ENCODE assay signal across 9 cellular contexts in the genomic region with DNA sequence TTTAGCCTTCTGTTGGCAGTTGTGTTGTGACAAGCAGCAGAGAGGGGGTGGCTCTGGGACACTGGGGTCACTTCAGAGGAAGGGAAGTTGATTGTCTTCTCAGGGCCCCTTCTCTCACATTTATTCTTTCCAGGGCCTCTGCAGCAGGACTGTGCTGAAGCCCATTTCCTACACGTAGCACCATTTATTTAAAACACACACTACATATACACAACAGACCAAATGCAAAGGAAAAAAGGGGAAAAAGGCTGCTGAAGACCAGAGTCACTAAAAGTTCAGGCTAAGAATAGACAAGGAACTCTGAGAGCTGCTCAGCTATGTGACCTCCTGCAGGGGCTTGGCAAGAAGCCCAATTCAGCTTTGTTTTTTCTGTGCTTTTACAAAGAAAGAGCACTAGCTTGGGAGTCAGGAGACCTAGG. TPM values are rescaled to one million over a fixed set of nuclear protein-coding genes. Genes with fewer than 3 reads are reported as not detected.
DNase-seq lines count a peak whose midpoint lies in the region; ATAC-seq and TF ChIP-seq lines count a peak whose summit lies in the region.
"Had no signal": no experiment of that assay in that cellular context is flagged by ENCODE, and none has a peak within 500 bp of the region (broad histone marks: within the 10 kb centered on the region; RNA-seq: fewer than 3 reads in every experiment).

No MANE protein-coding gene starts in this region.

- H3K4me3 Mint-ChIP-seq in WTC11, result no peak overlapping the region
- H3K4me3 Mint-ChIP-seq in activated T-helper 17 cell treated with anti-CD3 and anti-CD28 coated beads, Interleukin-2, amount 50 U/mL, for 72 hours, result no peak overlapping the region

- H3K27ac Mint-ChIP-seq in WTC11, result no peak overlapping the region
- H3K27ac Mint-ChIP-seq in activated T-helper 17 cell treated with anti-CD3 and anti-CD28 coated beads, Interleukin-2, amount 50 U/mL, for 72 hours, result no peak overlapping the region

- H3K9me3 ChIP-seq in stomach, result no peaks in the 10 kb centered on the region

- H3K27ac ChIP-seq in stomach, result peak overlapping the region in 1 of 5 donors; percentile 9

- no peaks in the 10 kb centered on the region for H3K9me3 Mint-ChIP-seq in WTC11
- no peaks in the 10 kb centered on the region for H3K9me3 Mint-ChIP-seq in activated T-helper 17 cell treated with anti-CD3 and anti-CD28 coated beads, Interleukin-2, amount 50 U/mL, for 72 hours

- H3K27me3 Mint-ChIP-seq in WTC11 (ENCODE audit: low read depth), result no peaks in the 10 kb centered on the region
- no peaks in the 10 kb centered on the region for H3K27me3 Mint-ChIP-seq in activated T-helper 17 cell treated with anti-CD3 and anti-CD28 coated beads, Interleukin-2, amount 50 U/mL, for 72 hours

- no peaks in the 10 kb centered on the region for H3K36me3 ChIP-seq in stomach

- peaks cover 13% of the 10 kb centered on the region for H3K4me1 Mint-ChIP-seq in WTC11
- H3K4me1 Mint-ChIP-seq in activated T-helper 17 cell treated with anti-CD3 and anti-CD28 coated beads, Interleukin-2, amount 50 U/mL, for 72 hours, result peaks cover 5% of the 10 kb centered on the region

- POLR2A ChIA-PET in WTC11 (lab: Charles Lee), result interaction anchor here (0.6 kb wide), 1 partner anchor 324 kb away, joined by 3 read pairs; no protein-coding TSS in a partner anchor

- TF ChIP-seq CTCF in WTC11 (IDR thresholded peaks at IDR 0.05) (no peak), stomach (IDR thresholded peaks at IDR 0.05) (no peak)

- ATAC-seq in WTC11, result peak; percentile 41
- ATAC-seq in activated T-helper 17 cell treated with anti-CD3 and anti-CD28 coated beads, Interleukin-2, amount 50 U/mL, for 72 hours (replicated peaks), result no peak
- ATAC-seq in GM18502 (IDR thresholded peaks at IDR 0.05; ENCODE audit: poor library complexity, unreplicated experiment), result no peak

- CTCF ChIA-PET in WTC11 (lab: Charles Lee), result interaction anchor here (1.0 to 2.3 kb wide), 4 partner anchors 36 to 55 kb away, joined by 3 to 9 read pairs (median 4); no protein-coding TSS in a partner anchor

- TF ChIP-seq POLR2A in stomach (IDR thresholded peaks at IDR 0.05), result no peak

- DNase-seq in KBM-7, result peak; percentile 74
- DNase-seq in WTC11 (ENCODE audit: low spot score), result no peak
- peak; percentile 25 for DNase-seq in inferior parietal cortex (ENCODE audit: extremely low spot score)
- peak; percentile 22 for DNase-seq in superior temporal gyrus (ENCODE audit: extremely low spot score)
- DNase-seq in T-helper 9 cell, result no peak
- DNase-seq in stomach, result no peak

- WGBS in stomach, 5 donors, result 43 to 60% (median 52%) methylated on average over 1 of the region's 1 CpG

- H3K4me1 ChIP-seq in stomach, result peaks cover 0 to 22% (median 12%) of the 10 kb centered on the region in 4 donors

- intact Hi-C loops in stomach (cut with DNase I; ENCODE audit: low total_unique reads), result no loop called here

- in situ Hi-C loops in KBM-7 (cut with MboI; ENCODE audit: low pct_unique_long_range_greater_than_20kb, low sequenced_read_pairs), result no loop called here

- H3K4me3 ChIP-seq in stomach, result no peak overlapping the region

- H3K27me3 ChIP-seq in stomach, result no peaks in the 10 kb centered on the region

- H3K36me3 Mint-ChIP-seq in WTC11, result no peaks in the 10 kb centered on the region
- no peaks in the 10 kb centered on the region for H3K36me3 Mint-ChIP-seq in activated T-helper 17 cell treated with anti-CD3 and anti-CD28 coated beads, Interleukin-2, amount 50 U/mL, for 72 hours (ENCODE audit: low read depth)

- TF ChIP-seq EP300 in stomach (IDR thresholded peaks at IDR 0.05), result no peak

TF ChIP-seq in WTC11, 78 proteins besides CTCF, POLR2A, EP300 and RAD21:
- TF ChIP-seq, protein P1, sequence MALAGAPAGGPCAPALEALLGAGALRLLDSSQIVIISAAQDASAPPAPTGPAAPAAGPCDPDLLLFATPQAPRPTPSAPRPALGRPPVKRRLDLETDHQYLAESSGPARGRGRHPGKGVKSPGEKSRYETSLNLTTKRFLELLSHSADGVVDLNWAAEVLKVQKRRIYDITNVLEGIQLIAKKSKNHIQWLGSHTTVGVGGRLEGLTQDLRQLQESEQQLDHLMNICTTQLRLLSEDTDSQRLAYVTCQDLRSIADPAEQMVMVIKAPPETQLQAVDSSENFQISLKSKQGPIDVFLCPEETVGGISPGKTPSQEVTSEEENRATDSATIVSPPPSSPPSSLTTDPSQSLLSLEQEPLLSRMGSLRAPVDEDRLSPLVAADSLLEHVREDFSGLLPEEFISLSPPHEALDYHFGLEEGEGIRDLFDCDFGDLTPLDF (CRISPR knock-in tag; IDR thresholded peaks at IDR 0.05), result no peak
- TF ChIP-seq NR2C2 (CRISPR knock-in tag; IDR thresholded peaks at IDR 0.05) (no peak), RORB (CRISPR knock-in tag; IDR thresholded peaks at IDR 0.05) (no peak), EMX1 (CRISPR knock-in tag; IDR thresholded peaks at IDR 0.05) (no peak), ELF4 (CRISPR knock-in tag; IDR thresholded peaks at IDR 0.05; ENCODE audit: low read depth) (no peak), NFATC4 (CRISPR knock-in tag; IDR thresholded peaks at IDR 0.05) (no peak), FOXK1 (CRISPR knock-in tag; IDR thresholded peaks at IDR 0.05) (no peak), ETV6 (CRISPR knock-in tag; IDR thresholded peaks at IDR 0.05) (no peak), ZNF396 (CRISPR knock-in tag; IDR thresholded peaks at IDR 0.05; ENCODE audit: borderline replicate concordance) (no peak), TCF7 (CRISPR knock-in tag; IDR thresholded peaks at IDR 0.05; ENCODE audit: low read depth) (no peak), NFYB (CRISPR knock-in tag; conservative IDR thresholded peaks at IDR 0.05; ENCODE audit: low read depth) (no peak), FOXP1 (CRISPR knock-in tag; IDR thresholded peaks at IDR 0.05; ENCODE audit: borderline replicate concordance) (no peak)
- TF ChIP-seq, protein P2, sequence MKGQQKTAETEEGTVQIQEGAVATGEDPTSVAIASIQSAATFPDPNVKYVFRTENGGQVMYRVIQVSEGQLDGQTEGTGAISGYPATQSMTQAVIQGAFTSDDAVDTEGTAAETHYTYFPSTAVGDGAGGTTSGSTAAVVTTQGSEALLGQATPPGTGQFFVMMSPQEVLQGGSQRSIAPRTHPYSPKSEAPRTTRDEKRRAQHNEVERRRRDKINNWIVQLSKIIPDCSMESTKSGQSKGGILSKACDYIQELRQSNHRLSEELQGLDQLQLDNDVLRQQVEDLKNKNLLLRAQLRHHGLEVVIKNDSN (CRISPR knock-in tag; IDR thresholded peaks at IDR 0.05), result no peak
- TF ChIP-seq, protein P3, sequence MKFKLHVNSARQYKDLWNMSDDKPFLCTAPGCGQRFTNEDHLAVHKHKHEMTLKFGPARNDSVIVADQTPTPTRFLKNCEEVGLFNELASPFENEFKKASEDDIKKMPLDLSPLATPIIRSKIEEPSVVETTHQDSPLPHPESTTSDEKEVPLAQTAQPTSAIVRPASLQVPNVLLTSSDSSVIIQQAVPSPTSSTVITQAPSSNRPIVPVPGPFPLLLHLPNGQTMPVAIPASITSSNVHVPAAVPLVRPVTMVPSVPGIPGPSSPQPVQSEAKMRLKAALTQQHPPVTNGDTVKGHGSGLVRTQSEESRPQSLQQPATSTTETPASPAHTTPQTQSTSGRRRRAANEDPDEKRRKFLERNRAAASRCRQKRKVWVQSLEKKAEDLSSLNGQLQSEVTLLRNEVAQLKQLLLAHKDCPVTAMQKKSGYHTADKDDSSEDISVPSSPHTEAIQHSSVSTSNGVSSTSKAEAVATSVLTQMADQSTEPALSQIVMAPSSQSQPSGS (CRISPR knock-in tag; IDR thresholded peaks at IDR 0.05; ENCODE audit: borderline replicate concordance, low read depth), result no peak

RNA-seq across cellular contexts. Expression of a gene that starts 28.3 kb away (rescaled TPM):
- total RNA-seq in WTC11 (2021) (0.09 to 0.18 TPM (median 0.09 TPM) in 3 replicates), stomach (under 1 TPM in 1 of 5 donors, not detected in 4; 0.73 TPM)
- total RNA-seq in activated T-helper 17 cell treated with anti-CD3 and anti-CD28 coated beads, Interleukin-2, amount 50 U/mL, for 72 hours, result 1 to 10 TPM in 1 of 2 donors, not detected in 1; 1.5 TPM
- polyA plus RNA-seq in stomach, result under 1 TPM in 1 of 3 donors, not detected in 2; 0.35 TPM
- total RNA-seq: dermis microvascular lymphatic vessel endothelial cell had no signal

RNA-seq across cellular contexts. Expression of a gene that starts 39.4 kb away (rescaled TPM):
- total RNA-seq in WTC11 (2021), result 7.0 to 8.1 TPM (median 7.6 TPM) in 3 replicates
- 10 to 100 TPM; 25.9 to 47.8 TPM for total RNA-seq in activated T-helper 17 cell treated with anti-CD3 and anti-CD28 coated beads, Interleukin-2, amount 50 U/mL, for 72 hours
- total RNA-seq in stomach, result 1 to 10 TPM in 3 of 5 donors, under 1 TPM in 1, not detected in 1; 0.58 to 7.1 (median 3.1) TPM
- polyA plus RNA-seq in stomach, result 1 to 10 TPM; 1.4 to 2.9 (median 1.6) TPM

Comparison
In these comparisons a context has a peak if more than half of its experiments do, and no peak if none do; other contexts are left out.
1. DNase-seq: peak in KBM-7 (single experiment), inferior parietal cortex (single experiment) and superior temporal gyrus (single experiment); none in WTC11 (single experiment), T-helper 9 cell (single experiment) and stomach (single experiment).